ENCODE assay signal across 1 cellular context in the genomic region with DNA sequence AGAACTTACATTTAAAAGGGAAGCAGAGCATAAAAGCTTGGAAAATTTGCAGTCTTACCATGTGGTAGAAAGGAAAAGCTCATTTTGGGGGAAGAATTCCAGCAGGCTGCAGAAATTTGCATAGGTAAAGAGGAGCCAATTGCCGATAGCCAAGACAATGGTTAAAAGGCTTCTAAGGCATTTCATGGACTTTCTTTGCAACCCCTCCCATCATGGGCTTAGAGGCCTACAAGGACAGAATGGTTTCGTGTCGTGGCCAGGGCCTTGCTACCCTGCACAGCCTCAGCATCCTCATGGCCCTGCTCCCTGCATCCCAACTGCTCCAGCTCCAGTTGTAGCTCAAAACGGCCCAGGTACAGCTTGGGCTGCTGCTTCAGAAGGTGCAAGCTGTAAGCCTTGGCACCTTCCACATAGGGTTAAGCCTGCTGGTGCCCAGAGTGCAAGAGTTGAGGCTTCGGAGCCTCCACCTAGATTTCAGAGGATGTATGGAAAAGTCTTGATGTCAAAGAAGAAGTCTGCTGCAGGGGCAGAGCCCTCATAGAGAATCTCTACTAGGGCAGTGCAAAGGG.
A peak's percentile ranks its signal among the peaks of the same experiment; 100 is the strongest.
TF ChIP-seq lines count a peak whose summit lies in the region.

No MANE protein-coding gene starts in this region.

TF ChIP-seq in GM23338, 12 proteins besides CTCF, POLR2A, EP300 and RAD21:
- TF ChIP-seq POLR2AphosphoS5 (IDR thresholded peaks at IDR 0.05; ENCODE audit: low read depth) (no peak), NANOG (IDR thresholded peaks at IDR 0.05; ENCODE audit: borderline replicate concordance) (0 out of 2 replicates have a peak, but pooled peaks have one; percentile 25)
TF ChIP-seq in GM23338: peak in this region for 1.
